1 cellular context compared by ENCODE assay signal in the genomic region with DNA sequence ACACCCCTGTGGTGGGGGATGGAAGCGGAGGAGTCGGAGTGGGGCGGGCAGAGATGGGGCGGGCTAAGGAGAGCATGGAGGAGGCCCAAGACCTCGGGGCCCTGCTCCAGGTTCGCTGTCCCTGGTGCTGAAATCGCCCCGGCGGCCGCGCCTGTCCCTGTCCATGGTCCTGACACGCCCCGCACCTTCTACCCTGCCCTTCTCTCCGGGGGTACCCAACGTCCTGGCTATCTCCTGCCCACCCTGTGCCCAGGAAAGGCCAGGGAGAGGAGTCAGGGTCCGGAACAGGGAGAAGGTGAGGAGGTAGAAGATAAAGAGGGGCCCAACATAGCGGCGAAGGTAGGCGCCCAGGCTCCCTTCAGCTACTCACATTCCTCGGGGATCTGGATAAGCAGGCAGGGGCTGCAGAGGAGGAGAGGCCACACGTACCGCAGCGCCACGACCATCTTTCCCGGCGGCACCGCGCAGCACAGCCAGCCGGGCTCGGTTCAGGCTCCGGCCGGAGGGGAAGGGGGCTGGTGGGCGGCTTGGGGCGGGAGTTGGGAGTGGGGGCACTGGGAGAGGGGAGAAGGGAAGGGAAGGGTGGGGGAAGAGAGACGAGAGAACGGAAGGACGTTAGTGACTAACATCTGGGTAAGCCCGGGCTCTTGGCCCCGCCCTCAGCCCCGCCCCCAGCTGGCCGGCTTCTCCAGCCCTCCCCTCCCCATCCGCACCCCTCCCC.
A peak's percentile ranks its signal among the peaks of the same experiment; 100 is the strongest.
TF ChIP-seq lines count a peak whose summit lies in the region.

No MANE protein-coding gene starts in this region.

TF ChIP-seq in K562, 482 proteins besides CTCF, POLR2A, EP300 and RAD21 (continued from another document and continues in another):
- TF ChIP-seq, protein P1, sequence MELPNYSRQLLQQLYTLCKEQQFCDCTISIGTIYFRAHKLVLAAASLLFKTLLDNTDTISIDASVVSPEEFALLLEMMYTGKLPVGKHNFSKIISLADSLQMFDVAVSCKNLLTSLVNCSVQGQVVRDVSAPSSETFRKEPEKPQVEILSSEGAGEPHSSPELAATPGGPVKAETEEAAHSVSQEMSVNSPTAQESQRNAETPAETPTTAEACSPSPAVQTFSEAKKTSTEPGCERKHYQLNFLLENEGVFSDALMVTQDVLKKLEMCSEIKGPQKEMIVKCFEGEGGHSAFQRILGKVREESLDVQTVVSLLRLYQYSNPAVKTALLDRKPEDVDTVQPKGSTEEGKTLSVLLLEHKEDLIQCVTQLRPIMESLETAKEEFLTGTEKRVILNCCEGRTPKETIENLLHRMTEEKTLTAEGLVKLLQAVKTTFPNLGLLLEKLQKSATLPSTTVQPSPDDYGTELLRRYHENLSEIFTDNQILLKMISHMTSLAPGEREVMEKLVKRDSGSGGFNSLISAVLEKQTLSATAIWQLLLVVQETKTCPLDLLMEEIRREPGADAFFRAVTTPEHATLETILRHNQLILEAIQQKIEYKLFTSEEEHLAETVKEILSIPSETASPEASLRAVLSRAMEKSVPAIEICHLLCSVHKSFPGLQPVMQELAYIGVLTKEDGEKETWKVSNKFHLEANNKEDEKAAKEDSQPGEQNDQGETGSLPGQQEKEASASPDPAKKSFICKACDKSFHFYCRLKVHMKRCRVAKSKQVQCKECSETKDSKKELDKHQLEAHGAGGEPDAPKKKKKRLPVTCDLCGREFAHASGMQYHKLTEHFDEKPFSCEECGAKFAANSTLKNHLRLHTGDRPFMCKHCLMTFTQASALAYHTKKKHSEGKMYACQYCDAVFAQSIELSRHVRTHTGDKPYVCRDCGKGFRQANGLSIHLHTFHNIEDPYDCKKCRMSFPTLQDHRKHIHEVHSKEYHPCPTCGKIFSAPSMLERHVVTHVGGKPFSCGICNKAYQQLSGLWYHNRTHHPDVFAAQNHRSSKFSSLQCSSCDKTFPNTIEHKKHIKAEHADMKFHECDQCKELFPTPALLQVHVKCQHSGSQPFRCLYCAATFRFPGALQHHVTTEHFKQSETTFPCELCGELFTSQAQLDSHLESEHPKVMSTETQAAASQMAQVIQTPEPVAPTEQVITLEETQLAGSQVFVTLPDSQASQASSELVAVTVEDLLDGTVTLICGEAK (IDR thresholded peaks at IDR 0.05), result peak; percentile 91
- TF ChIP-seq, protein P1 (CRISPR knock-in tag; IDR thresholded peaks at IDR 0.05), result peak; percentile 87
- TF ChIP-seq, protein P2, sequence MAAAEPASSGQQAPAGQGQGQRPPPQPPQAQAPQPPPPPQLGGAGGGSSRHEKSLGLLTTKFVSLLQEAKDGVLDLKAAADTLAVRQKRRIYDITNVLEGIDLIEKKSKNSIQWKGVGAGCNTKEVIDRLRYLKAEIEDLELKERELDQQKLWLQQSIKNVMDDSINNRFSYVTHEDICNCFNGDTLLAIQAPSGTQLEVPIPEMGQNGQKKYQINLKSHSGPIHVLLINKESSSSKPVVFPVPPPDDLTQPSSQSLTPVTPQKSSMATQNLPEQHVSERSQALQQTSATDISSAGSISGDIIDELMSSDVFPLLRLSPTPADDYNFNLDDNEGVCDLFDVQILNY (CRISPR knock-in tag; IDR thresholded peaks at IDR 0.05), result peak; percentile 99
- TF ChIP-seq ZNF124 (CRISPR knock-in tag; IDR thresholded peaks at IDR 0.05), result peak; percentile 94; the same call in 1 of the 2 replicates
- peak; percentile 99 for TF ChIP-seq TGIF2 (CRISPR knock-in tag; IDR thresholded peaks at IDR 0.05)
- TF ChIP-seq ZNF24 (IDR thresholded peaks at IDR 0.05), result peak; percentile 54; the same call in 1 of the 2 replicates
- TF ChIP-seq NCOA6 (IDR thresholded peaks at IDR 0.05), result peak; percentile 99
- peak; percentile 88 for TF ChIP-seq FOXJ3 (CRISPR knock-in tag; IDR thresholded peaks at IDR 0.05)
- TF ChIP-seq HDGF (IDR thresholded peaks at IDR 0.05), result no peak
- TF ChIP-seq ZNF253 (CRISPR knock-in tag; conservative IDR thresholded peaks at IDR 0.05), result no peak
- TF ChIP-seq CXXC5 (CRISPR knock-in tag; IDR thresholded peaks at IDR 0.05), result peak; percentile 81
- TF ChIP-seq, protein P3, sequence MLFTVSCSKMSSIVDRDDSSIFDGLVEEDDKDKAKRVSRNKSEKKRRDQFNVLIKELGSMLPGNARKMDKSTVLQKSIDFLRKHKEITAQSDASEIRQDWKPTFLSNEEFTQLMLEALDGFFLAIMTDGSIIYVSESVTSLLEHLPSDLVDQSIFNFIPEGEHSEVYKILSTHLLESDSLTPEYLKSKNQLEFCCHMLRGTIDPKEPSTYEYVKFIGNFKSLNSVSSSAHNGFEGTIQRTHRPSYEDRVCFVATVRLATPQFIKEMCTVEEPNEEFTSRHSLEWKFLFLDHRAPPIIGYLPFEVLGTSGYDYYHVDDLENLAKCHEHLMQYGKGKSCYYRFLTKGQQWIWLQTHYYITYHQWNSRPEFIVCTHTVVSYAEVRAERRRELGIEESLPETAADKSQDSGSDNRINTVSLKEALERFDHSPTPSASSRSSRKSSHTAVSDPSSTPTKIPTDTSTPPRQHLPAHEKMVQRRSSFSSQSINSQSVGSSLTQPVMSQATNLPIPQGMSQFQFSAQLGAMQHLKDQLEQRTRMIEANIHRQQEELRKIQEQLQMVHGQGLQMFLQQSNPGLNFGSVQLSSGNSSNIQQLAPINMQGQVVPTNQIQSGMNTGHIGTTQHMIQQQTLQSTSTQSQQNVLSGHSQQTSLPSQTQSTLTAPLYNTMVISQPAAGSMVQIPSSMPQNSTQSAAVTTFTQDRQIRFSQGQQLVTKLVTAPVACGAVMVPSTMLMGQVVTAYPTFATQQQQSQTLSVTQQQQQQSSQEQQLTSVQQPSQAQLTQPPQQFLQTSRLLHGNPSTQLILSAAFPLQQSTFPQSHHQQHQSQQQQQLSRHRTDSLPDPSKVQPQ (CRISPR knock-in tag; IDR thresholded peaks at IDR 0.05; ENCODE audit: borderline replicate concordance), result no peak
- TF ChIP-seq, protein P4, sequence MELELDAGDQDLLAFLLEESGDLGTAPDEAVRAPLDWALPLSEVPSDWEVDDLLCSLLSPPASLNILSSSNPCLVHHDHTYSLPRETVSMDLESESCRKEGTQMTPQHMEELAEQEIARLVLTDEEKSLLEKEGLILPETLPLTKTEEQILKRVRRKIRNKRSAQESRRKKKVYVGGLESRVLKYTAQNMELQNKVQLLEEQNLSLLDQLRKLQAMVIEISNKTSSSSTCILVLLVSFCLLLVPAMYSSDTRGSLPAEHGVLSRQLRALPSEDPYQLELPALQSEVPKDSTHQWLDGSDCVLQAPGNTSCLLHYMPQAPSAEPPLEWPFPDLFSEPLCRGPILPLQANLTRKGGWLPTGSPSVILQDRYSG (tag; conservative IDR thresholded peaks at IDR 0.05; ENCODE audit: low read depth), result peak; percentile 58; the same call in 1 of the 2 replicates
- TF ChIP-seq JUN (IDR thresholded peaks at IDR 0.05; ENCODE audit: borderline replicate concordance, low read depth, low read length), result no peak
- TF ChIP-seq JUN (CRISPR knock-in tag; IDR thresholded peaks at IDR 0.05; ENCODE audit: borderline replicate concordance), result peak; percentile 99
- TF ChIP-seq GATA2 (CRISPR knock-in tag; IDR thresholded peaks at IDR 0.05), result peak; percentile 58
- TF ChIP-seq TOE1 (IDR thresholded peaks at IDR 0.05; ENCODE audit: borderline replicate concordance), result no peak
- TF ChIP-seq TOE1 (CRISPR knock-in tag; IDR thresholded peaks at IDR 0.05; ENCODE audit: borderline replicate concordance, low read depth), result peak; percentile 99
- TF ChIP-seq, protein P5, sequence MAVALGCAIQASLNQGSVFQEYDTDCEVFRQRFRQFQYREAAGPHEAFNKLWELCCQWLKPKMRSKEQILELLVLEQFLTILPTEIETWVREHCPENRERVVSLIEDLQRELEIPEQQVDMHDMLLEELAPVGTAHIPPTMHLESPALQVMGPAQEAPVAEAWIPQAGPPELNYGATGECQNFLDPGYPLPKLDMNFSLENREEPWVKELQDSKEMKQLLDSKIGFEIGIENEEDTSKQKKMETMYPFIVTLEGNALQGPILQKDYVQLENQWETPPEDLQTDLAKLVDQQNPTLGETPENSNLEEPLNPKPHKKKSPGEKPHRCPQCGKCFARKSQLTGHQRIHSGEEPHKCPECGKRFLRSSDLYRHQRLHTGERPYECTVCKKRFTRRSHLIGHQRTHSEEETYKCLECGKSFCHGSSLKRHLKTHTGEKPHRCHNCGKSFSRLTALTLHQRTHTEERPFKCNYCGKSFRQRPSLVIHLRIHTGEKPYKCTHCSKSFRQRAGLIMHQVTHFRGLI (CRISPR knock-in tag; IDR thresholded peaks at IDR 0.05), result no peak
- TF ChIP-seq, protein P6, sequence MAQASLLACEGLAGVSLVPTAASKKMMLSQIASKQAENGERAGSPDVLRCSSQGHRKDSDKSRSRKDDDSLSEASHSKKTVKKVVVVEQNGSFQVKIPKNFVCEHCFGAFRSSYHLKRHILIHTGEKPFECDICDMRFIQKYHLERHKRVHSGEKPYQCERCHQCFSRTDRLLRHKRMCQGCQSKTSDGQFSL (CRISPR knock-in tag; IDR thresholded peaks at IDR 0.05), result peak; percentile 79
- TF ChIP-seq, protein P6 (tag; IDR thresholded peaks at IDR 0.05), result no peak
- no peak for TF ChIP-seq ZNF589 (CRISPR knock-in tag; IDR thresholded peaks at IDR 0.05; ENCODE audit: low read depth)
- peak; percentile 99 for TF ChIP-seq NR1H2 (CRISPR knock-in tag; IDR thresholded peaks at IDR 0.05)
- peak; percentile 28 to 99; a peak in 2 of 4 replicates for TF ChIP-seq MAZ (CRISPR knock-in tag; conservative IDR thresholded peaks at IDR 0.05 in 1 of 2, IDR thresholded peaks at IDR 0.05 in 1 of 2)
- TF ChIP-seq, protein P7, sequence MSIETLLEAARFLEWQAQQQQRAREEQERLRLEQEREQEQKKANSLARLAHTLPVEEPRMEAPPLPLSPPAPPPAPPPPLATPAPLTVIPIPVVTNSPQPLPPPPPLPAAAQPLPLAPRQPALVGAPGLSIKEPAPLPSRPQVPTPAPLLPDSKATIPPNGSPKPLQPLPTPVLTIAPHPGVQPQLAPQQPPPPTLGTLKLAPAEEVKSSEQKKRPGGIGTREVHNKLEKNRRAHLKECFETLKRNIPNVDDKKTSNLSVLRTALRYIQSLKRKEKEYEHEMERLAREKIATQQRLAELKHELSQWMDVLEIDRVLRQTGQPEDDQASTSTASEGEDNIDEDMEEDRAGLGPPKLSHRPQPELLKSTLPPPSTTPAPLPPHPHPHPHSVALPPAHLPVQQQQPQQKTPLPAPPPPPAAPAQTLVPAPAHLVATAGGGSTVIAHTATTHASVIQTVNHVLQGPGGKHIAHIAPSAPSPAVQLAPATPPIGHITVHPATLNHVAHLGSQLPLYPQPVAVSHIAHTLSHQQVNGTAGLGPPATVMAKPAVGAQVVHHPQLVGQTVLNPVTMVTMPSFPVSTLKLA (conservative IDR thresholded peaks at IDR 0.05), result peak; percentile 86 to 94
- peak; percentile 67 for TF ChIP-seq ZFX (CRISPR knock-in tag; IDR thresholded peaks at IDR 0.05)
- TF ChIP-seq, protein P8, sequence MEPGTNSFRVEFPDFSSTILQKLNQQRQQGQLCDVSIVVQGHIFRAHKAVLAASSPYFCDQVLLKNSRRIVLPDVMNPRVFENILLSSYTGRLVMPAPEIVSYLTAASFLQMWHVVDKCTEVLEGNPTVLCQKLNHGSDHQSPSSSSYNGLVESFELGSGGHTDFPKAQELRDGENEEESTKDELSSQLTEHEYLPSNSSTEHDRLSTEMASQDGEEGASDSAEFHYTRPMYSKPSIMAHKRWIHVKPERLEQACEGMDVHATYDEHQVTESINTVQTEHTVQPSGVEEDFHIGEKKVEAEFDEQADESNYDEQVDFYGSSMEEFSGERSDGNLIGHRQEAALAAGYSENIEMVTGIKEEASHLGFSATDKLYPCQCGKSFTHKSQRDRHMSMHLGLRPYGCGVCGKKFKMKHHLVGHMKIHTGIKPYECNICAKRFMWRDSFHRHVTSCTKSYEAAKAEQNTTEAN (CRISPR knock-in tag; IDR thresholded peaks at IDR 0.05), result peak; percentile 96
- TF ChIP-seq, protein P9, sequence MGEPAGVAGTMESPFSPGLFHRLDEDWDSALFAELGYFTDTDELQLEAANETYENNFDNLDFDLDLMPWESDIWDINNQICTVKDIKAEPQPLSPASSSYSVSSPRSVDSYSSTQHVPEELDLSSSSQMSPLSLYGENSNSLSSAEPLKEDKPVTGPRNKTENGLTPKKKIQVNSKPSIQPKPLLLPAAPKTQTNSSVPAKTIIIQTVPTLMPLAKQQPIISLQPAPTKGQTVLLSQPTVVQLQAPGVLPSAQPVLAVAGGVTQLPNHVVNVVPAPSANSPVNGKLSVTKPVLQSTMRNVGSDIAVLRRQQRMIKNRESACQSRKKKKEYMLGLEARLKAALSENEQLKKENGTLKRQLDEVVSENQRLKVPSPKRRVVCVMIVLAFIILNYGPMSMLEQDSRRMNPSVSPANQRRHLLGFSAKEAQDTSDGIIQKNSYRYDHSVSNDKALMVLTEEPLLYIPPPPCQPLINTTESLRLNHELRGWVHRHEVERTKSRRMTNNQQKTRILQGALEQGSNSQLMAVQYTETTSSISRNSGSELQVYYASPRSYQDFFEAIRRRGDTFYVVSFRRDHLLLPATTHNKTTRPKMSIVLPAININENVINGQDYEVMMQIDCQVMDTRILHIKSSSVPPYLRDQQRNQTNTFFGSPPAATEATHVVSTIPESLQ (CRISPR knock-in tag; IDR thresholded peaks at IDR 0.05), result peak; percentile 100
- TF ChIP-seq FOXK1 (CRISPR knock-in tag; IDR thresholded peaks at IDR 0.05; ENCODE audit: borderline replicate concordance), result peak; percentile 99
- TF ChIP-seq ZNF282 (CRISPR knock-in tag; IDR thresholded peaks at IDR 0.05), result peak; percentile 98
